In the genomic region with DNA sequence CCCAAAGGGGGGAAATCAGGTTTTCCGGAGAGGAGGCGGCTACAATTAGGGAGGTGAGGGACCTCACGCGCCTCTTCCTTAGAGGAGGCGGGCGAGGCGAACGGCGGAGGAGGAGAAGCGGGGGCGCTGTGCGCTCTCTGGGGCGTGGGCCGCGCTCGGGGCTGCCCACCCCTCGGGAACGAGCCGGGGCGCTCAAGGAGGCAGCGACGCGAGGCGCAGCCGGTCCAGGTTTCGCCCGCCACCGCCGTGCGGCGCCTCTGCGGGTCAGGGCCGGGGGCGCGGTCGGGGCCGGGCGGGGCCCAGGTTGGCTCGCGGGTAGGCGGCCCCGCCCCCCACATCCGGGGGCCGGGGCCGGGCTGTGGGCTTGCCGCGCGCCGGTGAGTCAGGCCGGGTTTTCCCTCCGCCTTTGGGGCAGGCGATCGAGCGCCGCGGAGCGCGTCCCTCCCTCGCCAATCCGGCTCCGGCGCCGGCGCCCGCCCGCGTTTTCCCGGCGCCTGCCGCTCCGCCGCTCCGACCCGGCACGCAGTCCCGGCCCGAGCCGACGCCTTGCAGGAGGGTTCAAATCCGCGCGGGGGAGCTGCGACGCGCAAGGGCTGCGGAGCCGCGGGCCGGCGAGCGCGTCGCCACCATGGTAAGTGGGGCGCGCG, we compare ENCODE assay signal across 8 cellular contexts. TPM values are rescaled to one million over a fixed set of nuclear protein-coding genes. Genes with fewer than 3 reads are reported as not detected.
DNase-seq lines count a peak whose midpoint lies in the region; ATAC-seq and TF ChIP-seq lines count a peak whose summit lies in the region.

A gene with protein sequence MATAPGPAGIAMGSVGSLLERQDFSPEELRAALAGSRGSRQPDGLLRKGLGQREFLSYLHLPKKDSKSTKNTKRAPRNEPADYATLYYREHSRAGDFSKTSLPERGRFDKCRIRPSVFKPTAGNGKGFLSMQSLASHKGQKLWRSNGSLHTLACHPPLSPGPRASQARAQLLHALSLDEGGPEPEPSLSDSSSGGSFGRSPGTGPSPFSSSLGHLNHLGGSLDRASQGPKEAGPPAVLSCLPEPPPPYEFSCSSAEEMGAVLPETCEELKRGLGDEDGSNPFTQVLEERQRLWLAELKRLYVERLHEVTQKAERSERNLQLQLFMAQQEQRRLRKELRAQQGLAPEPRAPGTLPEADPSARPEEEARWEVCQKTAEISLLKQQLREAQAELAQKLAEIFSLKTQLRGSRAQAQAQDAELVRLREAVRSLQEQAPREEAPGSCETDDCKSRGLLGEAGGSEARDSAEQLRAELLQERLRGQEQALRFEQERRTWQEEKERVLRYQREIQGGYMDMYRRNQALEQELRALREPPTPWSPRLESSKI (plus strand): TSS at position 392 of the 647 bp plus-strand sequence. CDS start 6,052 bp downstream, outside the sequence.

- H3K9me2 ChIP-seq in OCI-LY7 (ENCODE audit: insufficient read depth, low read length) = no peaks in the 10 kb centered on the region

- H3K36me3 ChIP-seq in OCI-LY7 (ENCODE audit: insufficient read depth, low read length) = peaks cover 16% of the 10 kb centered on the region

- peaks cover 51% of the 10 kb centered on the region for H3K79me2 ChIP-seq in OCI-LY7 (ENCODE audit: insufficient read depth, low read depth, low read length)

- peak within 1 kb of the TSS; percentile 92 for H3K4me2 ChIP-seq in OCI-LY7 (ENCODE audit: low read length)

- TF ChIP-seq CTCF in OCI-LY7 (conservative IDR thresholded peaks at IDR 0.05; ENCODE audit: low read length) (peak; percentile 57), foreskin keratinocyte (conservative IDR thresholded peaks at IDR 0.05) (peak; percentile 30)

- H3K27ac Mint-ChIP-seq in activated T-helper 17 cell treated with anti-CD3 and anti-CD28 coated beads, Interleukin-2, amount 50 U/mL, for 72 hours = peak within 1 kb of the TSS; percentile 85

- DNase-seq in AG08395 (ENCODE audit: low spot score) = peak; percentile 55
- DNase-seq in OCI-LY7 (ENCODE audit: low spot score) = peak; percentile 93
- DNase-seq in foreskin keratinocyte = peak; percentile 43 to 53
- peak; percentile 32 for DNase-seq in pulmonary artery endothelial cell (ENCODE audit: low read depth, low spot score)
- no peak for DNase-seq in COLO829 (ENCODE audit: low spot score)

- peaks cover 49% of the 10 kb centered on the region for H3K4me1 ChIP-seq in OCI-LY7 (ENCODE audit: insufficient read depth, low read length, poor library complexity, severe bottlenecking)
- H3K4me1 ChIP-seq in foreskin keratinocyte = no peaks in the 10 kb centered on the region

- ATAC-seq in GM18858 (IDR thresholded peaks at IDR 0.05; ENCODE audit: unreplicated experiment) (peak; percentile 51), HG03103 (IDR thresholded peaks at IDR 0.05; ENCODE audit: low read depth, unreplicated experiment) (peak; percentile 60), foreskin keratinocyte (peak; percentile 91)
- peak; percentile 87 for ATAC-seq in activated T-helper 17 cell treated with anti-CD3 and anti-CD28 coated beads, Interleukin-2, amount 50 U/mL, for 72 hours (replicated peaks)

- H4K20me1 ChIP-seq in OCI-LY7 (ENCODE audit: insufficient read depth, low read length) = no peaks in the 10 kb centered on the region

- peak within 1 kb of the TSS; percentile 90 for H3K27ac ChIP-seq in OCI-LY7 (ENCODE audit: low read depth, low read length, poor library complexity, severe bottlenecking)
- H3K27ac ChIP-seq in foreskin keratinocyte = peak within 1 kb of the TSS; percentile 70

- no peaks in the 10 kb centered on the region for H3K9me3 Mint-ChIP-seq in activated T-helper 17 cell treated with anti-CD3 and anti-CD28 coated beads, Interleukin-2, amount 50 U/mL, for 72 hours

- POLR2A ChIA-PET in OCI-LY7 (lab: Charles Lee) = interaction anchor here (1.1 kb wide), 1 partner anchor 16 kb away, joined by 4 read pairs; no protein-coding TSS in a partner anchor

- peak within 1 kb of the TSS; percentile 96 for H3K4me3 Mint-ChIP-seq in activated T-helper 17 cell treated with anti-CD3 and anti-CD28 coated beads, Interleukin-2, amount 50 U/mL, for 72 hours

- H3K9me3 ChIP-seq in OCI-LY7 (ENCODE audit: low read length) = no peaks in the 10 kb centered on the region; the same call in 1 of the 2 replicates

- CTCF ChIA-PET in OCI-LY7 (lab: Charles Lee; ENCODE audit: unreplicated experiment) = no interaction called here

- no peaks in the 10 kb centered on the region for H3K27me3 Mint-ChIP-seq in activated T-helper 17 cell treated with anti-CD3 and anti-CD28 coated beads, Interleukin-2, amount 50 U/mL, for 72 hours

- peak within 1 kb of the TSS; percentile 66; the same call in 1 of the 2 replicates for H2AFZ ChIP-seq in OCI-LY7 (ENCODE audit: low read length)

- BruUV-seq in OCI-LY7 (replicated peaks; lab: Mats Ljungman, UMichigan) = no TSS peak

- H3K27me3 ChIP-seq in foreskin keratinocyte = peaks cover 4% of the 10 kb centered on the region

- peak within 1 kb of the TSS; percentile 95 for H3K4me3 ChIP-seq in OCI-LY7 (ENCODE audit: low read depth, low read length, poor library complexity, severe bottlenecking)

- H3K4me1 Mint-ChIP-seq in activated T-helper 17 cell treated with anti-CD3 and anti-CD28 coated beads, Interleukin-2, amount 50 U/mL, for 72 hours = peaks cover 13% of the 10 kb centered on the region

- H3K36me3 Mint-ChIP-seq in activated T-helper 17 cell treated with anti-CD3 and anti-CD28 coated beads, Interleukin-2, amount 50 U/mL, for 72 hours (ENCODE audit: low read depth) = peaks cover 4% of the 10 kb centered on the region

- intact Hi-C loops in OCI-LY7 (cut with micrococcal nuclease; ENCODE audit: unreplicated experiment) = loop anchor here (1.0 to 10.0 kb wide), 3 partner anchors 37 to 1692 kb away; a partner anchor contains a TSS

RNA-seq across cellular contexts. Expression of the gene that starts here (rescaled TPM):
- 23.7 and 28.3 TPM in 2 replicates for total RNA-seq in OCI-LY7 (2014; rRNA removed; shearing (Covaris generic))
- 22.3 and 26.1 TPM in 2 replicates for total RNA-seq in OCI-LY7 (2022)
- 1 to 10 TPM; 3.7 to 8.1 TPM for total RNA-seq in activated T-helper 17 cell treated with anti-CD3 and anti-CD28 coated beads, Interleukin-2, amount 50 U/mL, for 72 hours
- total RNA-seq in foreskin keratinocyte = 3.6 TPM in 2 replicates
- 2.7 and 2.9 TPM in 2 replicates for polyA plus RNA-seq in foreskin keratinocyte
- 11.0 and 16.6 TPM in 2 replicates for total RNA-seq in pulmonary artery endothelial cell
